Comparison of ENCODE assay signal across 8 cellular contexts in the genomic region with DNA sequence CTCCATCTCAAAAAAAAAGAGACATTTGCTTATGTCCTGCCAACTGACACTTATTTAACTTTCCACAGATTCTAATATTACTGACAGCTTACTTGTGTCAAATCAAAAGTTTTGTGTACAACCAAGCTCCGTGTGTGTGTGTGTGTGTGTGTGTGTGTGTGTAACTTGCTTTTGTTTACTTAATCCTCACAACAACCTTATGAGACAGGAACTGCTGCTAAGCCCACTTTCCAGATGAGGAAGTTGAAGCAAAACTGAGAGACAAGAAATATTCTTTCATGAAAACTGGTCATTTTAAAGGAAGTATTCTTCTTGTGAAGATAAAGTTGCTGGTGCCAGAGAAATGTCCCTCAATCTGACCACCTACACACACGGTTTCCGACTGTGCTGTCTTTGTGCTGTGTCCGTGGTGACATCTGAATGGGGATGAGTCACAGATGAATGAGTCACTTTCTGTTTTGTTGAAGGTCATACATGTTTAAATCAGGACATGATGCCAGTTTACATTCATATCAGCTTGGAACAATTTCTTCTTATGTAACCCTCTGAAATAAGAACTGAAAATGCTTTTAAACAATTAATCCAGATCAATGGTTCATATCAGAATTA.
A peak's percentile ranks its signal among the peaks of the same experiment; 100 is the strongest.
DNase-seq lines count a peak whose midpoint lies in the region; ATAC-seq and TF ChIP-seq lines count a peak whose summit lies in the region.

No MANE protein-coding gene starts in this region.

- POLR2A ChIA-PET in Panc1 (lab: Charles Lee): no interaction called here

- in situ Hi-C loops in Caki2 (cut with HindIII; ENCODE audit: low pct_unique_long_range_greater_than_20kb, low sequenced_read_pairs) (no loop called here), Panc1 (cut with HindIII; ENCODE audit: low pct_unique_long_range_greater_than_20kb, low sequenced_read_pairs) (no loop called here)

- CTCF ChIA-PET in Panc1 (lab: Charles Lee): no interaction called here

- no peaks in the 10 kb centered on the region for H3K79me2 ChIP-seq in hepatocyte

- no peaks in the 10 kb centered on the region for H3K36me3 ChIP-seq in Panc1 (ENCODE audit: control insufficient read depth, insufficient read depth, low read length)
- no peaks in the 10 kb centered on the region for H3K36me3 ChIP-seq in hepatocyte (replicated peaks; ENCODE audit: insufficient read depth, low read depth)

- H3K27ac ChIP-seq in Panc1 (ENCODE audit: low read length) (no peak overlapping the region), hepatocyte (peak overlapping the region; percentile 25)

- TF ChIP-seq CTCF in Panc1 (IDR thresholded peaks at IDR 0.05) (no peak), hepatocyte (IDR thresholded peaks at IDR 0.05; ENCODE audit: poor library complexity) (no peak)

- no peaks in the 10 kb centered on the region for H3K9me2 ChIP-seq in hepatocyte (replicated peaks; ENCODE audit: insufficient read depth)

- H2AFZ ChIP-seq in hepatocyte: no peak overlapping the region

- 29% methylated on average over 4 of the region's 4 CpGs for WGBS in hepatocyte (ENCODE audit: low lambda C conversion rate, missing lambda C conversion rate)

- no peaks in the 10 kb centered on the region for H3K9me3 ChIP-seq in Panc1 (ENCODE audit: control insufficient read depth, insufficient read depth, low read depth, low read length)
- no peaks in the 10 kb centered on the region for H3K9me3 ChIP-seq in hepatocyte (ENCODE audit: low read depth)

- H3K4me1 ChIP-seq in Panc1 (ENCODE audit: control insufficient read depth, insufficient read depth, low read length) (no peaks in the 10 kb centered on the region), hepatocyte (ENCODE audit: insufficient read depth) (no peaks in the 10 kb centered on the region)

- H3K27me3 ChIP-seq in Panc1 (ENCODE audit: control insufficient read depth, insufficient read depth, low read length) (peaks cover 11% of the 10 kb centered on the region), hepatocyte (no peaks in the 10 kb centered on the region)

- BruUV-seq in Panc1 (replicated peaks; lab: Mats Ljungman, UMichigan): no TSS peak

- ATAC-seq in GM21723 (IDR thresholded peaks at IDR 0.05; ENCODE audit: unreplicated experiment) (peak; percentile 83), Panc1 (no peak), HG03457 (IDR thresholded peaks at IDR 0.05; ENCODE audit: unreplicated experiment) (no peak), HG03095 (IDR thresholded peaks at IDR 0.05; ENCODE audit: unreplicated experiment) (no peak)

- H3K4me3 ChIP-seq in Panc1 (ENCODE audit: low read depth in 2 of 2, low read length in 2 of 2) (no peak overlapping the region), hepatocyte (no peak overlapping the region)

- H4K20me1 ChIP-seq in hepatocyte (ENCODE audit: insufficient read depth, poor library complexity, severe bottlenecking): no peaks in the 10 kb centered on the region

- peak overlapping the region; percentile 42 for H3K4me2 ChIP-seq in hepatocyte

- intact Hi-C loops in Panc1 (cut with micrococcal nuclease; ENCODE audit: unreplicated experiment): no loop called here

- DNase-seq in Caki2 (ENCODE audit: low read depth): peak; percentile 27
- DNase-seq in Panc1 (ENCODE audit: low read depth, low spot score): peak; percentile 30
- peak; percentile 51 for DNase-seq in hepatocyte (ENCODE audit: low spot score)
- no peak for DNase-seq in NCI-H524 (lab: John Stamatoyannopoulos, UW)
- DNase-seq in stimulated activated CD8-positive, alpha-beta memory T cell treated with anti-CD3 and anti-CD28 coated beads, Interleukin-4, amount 100 ng/mL, for 48 hours: no peak

Comparison
In these comparisons a context has a peak if more than half of its experiments do, and no peak if none do; other contexts are left out.
1. DNase-seq: peak in Caki2 (single experiment), Panc1 (single experiment) and hepatocyte (single experiment); none in NCI-H524 (0 of 2) and stimulated activated CD8-positive, alpha-beta memory T cell treated with anti-CD3 and anti-CD28 coated beads, Interleukin-4, amount 100 ng/mL, for 48 hours (single experiment).